11 cellular contexts compared by ENCODE assay signal in genomic region chr13:24203726-24204295, GRCh38. TPM values are rescaled to one million over a fixed set of nuclear protein-coding genes. Genes with fewer than 3 reads are reported as not detected.
A peak's percentile ranks its signal among the peaks of the same experiment; 100 is the strongest.
DNase-seq lines count a peak whose midpoint lies in the region; ATAC-seq, FAIRE-seq and TF ChIP-seq lines count a peak whose summit lies in the region.
"Had no signal": no experiment of that assay in that cellular context is flagged by ENCODE, and none has a peak within 500 bp of the region (broad histone marks: within the 10 kb centered on the region; RNA-seq: fewer than 3 reads in every experiment).

No MANE protein-coding gene starts in this region.

- H3K4me2 ChIP-seq in IMR-90 (ENCODE audit: low read depth, low read length) (peak overlapping the region; percentile 71), GM12878 (ENCODE audit: control insufficient read depth, insufficient read depth) (no peak overlapping the region)

- H3K9me3 ChIP-seq in IMR-90 (ENCODE audit: control insufficient read depth, insufficient read depth, low read length) (no peaks in the 10 kb centered on the region), GM12878 (replicated peaks; ENCODE audit: control insufficient read depth, insufficient read depth, low read length) (no peaks in the 10 kb centered on the region)

- no peak overlapping the region for H4K91ac ChIP-seq in IMR-90 (ENCODE audit: insufficient read depth, low read depth, low read length)

- peaks cover 16 to 51% of the 10 kb centered on the region in 2 experiments for H3K79me1 ChIP-seq in IMR-90 (ENCODE audit: low read depth in 1 of 2, low read length in 2 of 2)

- no peak overlapping the region for H4K8ac ChIP-seq in IMR-90 (ENCODE audit: low read depth in 2 of 2, low read length in 2 of 2)

- H3K36me3 ChIP-seq in IMR-90 (ENCODE audit: control insufficient read depth, insufficient read depth, low read length) (no peaks in the 10 kb centered on the region), GM12878 (ENCODE audit: control insufficient read depth in 2 of 2, insufficient read depth in 2 of 2, low read length in 1 of 2) (no peaks in the 10 kb centered on the region)

- no peak overlapping the region for H2AK9ac ChIP-seq in IMR-90 (replicated peaks; ENCODE audit: low read depth, low read length, poor library complexity)

- H2BK20ac ChIP-seq in IMR-90 (ENCODE audit: low read depth, low read length): no peak overlapping the region

- no peak overlapping the region for H3K23ac ChIP-seq in IMR-90 (ENCODE audit: low read depth, low read length)

- intact Hi-C loops in IMR-90 (cut with micrococcal nuclease): loop anchor here (5.0 kb wide), 1 partner anchor 42 kb away; the partner anchor contains the start of gene SPATA13
- intact Hi-C loops in GM12878 (cut with micrococcal nuclease; ENCODE audit: unreplicated experiment): no loop called here

- H3K27me3 ChIP-seq in IMR-90 (ENCODE audit: control insufficient read depth, insufficient read depth, low read length) (no peaks in the 10 kb centered on the region), GM12878 (replicated peaks in 1 of 2; ENCODE audit: control insufficient read depth in 2 of 2, insufficient read depth in 2 of 2, low read length in 1 of 2) (no peaks in the 10 kb centered on the region; a peak in 1 of 4 replicates)

- no CpG with 5 or more reads among the region's 2 CpGs for WGBS in IMR-90 (ENCODE audit: extremely low coverage in 2 of 2, insufficient read length in 1 of 2), 2 experiments
- 0% methylated on average over 2 of the region's 2 CpGs for WGBS in GM12878 (ENCODE audit: insufficient coverage, insufficient replicate concordance, low lambda C conversion rate, missing lambda C conversion rate)

- no peak overlapping the region for H2AK5ac ChIP-seq in IMR-90 (ENCODE audit: low read depth, low read length)

- H3K36me3 Mint-ChIP-seq in stimulated activated effector memory CD8-positive, alpha-beta T cell treated with anti-CD3 and anti-CD28 coated beads, Interleukin-12 subunit alpha, Interleukin-12 subunit beta, amount 100 ng/mL, for 72 hours: no peaks in the 10 kb centered on the region

- ATAC-seq in IMR-90 (ENCODE audit: low read depth) (peak; percentile 79), GM12878 (peak; percentile 33; the same call in 2 of the 3 replicates), GM18505 (IDR thresholded peaks at IDR 0.05; ENCODE audit: unreplicated experiment) (no peak), HG03460 (IDR thresholded peaks at IDR 0.05; ENCODE audit: unreplicated experiment) (no peak)
- peak; percentile 83 for ATAC-seq in stimulated activated effector memory CD8-positive, alpha-beta T cell treated with anti-CD3 and anti-CD28 coated beads, Interleukin-12 subunit alpha, Interleukin-12 subunit beta, amount 100 ng/mL, for 72 hours

- dilution Hi-C loops in IMR-90 (cut with HindIII; ENCODE audit: low sequenced_read_pairs, unreplicated experiment): no loop called here

- RAD21 ChIA-PET in GM12878 (lab: Charles Lee; ENCODE audit: unreplicated experiment): interaction anchor here (1.0 to 1.1 kb wide), 3 partner anchors 12 to 76 kb away, joined by 3 read pairs; no protein-coding TSS in a partner anchor

- no peaks in the 10 kb centered on the region for H3K79me2 ChIP-seq in GM12878 (ENCODE audit: control insufficient read depth, insufficient read depth, low read length)

- peaks cover 4% of the 10 kb centered on the region for H3K9me1 ChIP-seq in IMR-90 (ENCODE audit: insufficient read depth, low read length)

- no peak overlapping the region for H3K27ac Mint-ChIP-seq in stimulated activated effector memory CD8-positive, alpha-beta T cell treated with anti-CD3 and anti-CD28 coated beads, Interleukin-12 subunit alpha, Interleukin-12 subunit beta, amount 100 ng/mL, for 72 hours
- H3K27ac Mint-ChIP-seq: progenitor cell of endocrine pancreas had no signal

- no peak overlapping the region for H3K18ac ChIP-seq in IMR-90 (ENCODE audit: low read depth, low read length)

- no peak overlapping the region for H3K4me3 ChIP-seq in IMR-90 (ENCODE audit: insufficient read depth, low read depth, low read length)
- no peak overlapping the region for H3K4me3 ChIP-seq in GM12878

- H4K20me1 ChIP-seq in IMR-90 (ENCODE audit: insufficient read depth, low read length): peaks cover 17% of the 10 kb centered on the region
- no peaks in the 10 kb centered on the region for H4K20me1 ChIP-seq in GM12878 (ENCODE audit: control insufficient read depth, insufficient read depth)

- H2BK120ac ChIP-seq in IMR-90 (ENCODE audit: low read depth, low read length): no peak overlapping the region

- H3K4me1 Mint-ChIP-seq in stimulated activated effector memory CD8-positive, alpha-beta T cell treated with anti-CD3 and anti-CD28 coated beads, Interleukin-12 subunit alpha, Interleukin-12 subunit beta, amount 100 ng/mL, for 72 hours: peaks cover 39% of the 10 kb centered on the region

- TF ChIP-seq RAD21 in IMR-90 (IDR thresholded peaks at IDR 0.05; ENCODE audit: low read length) (no peak), GM12878 (IDR thresholded peaks at IDR 0.05; ENCODE audit: insufficient read depth, low read depth, low read length) (no peak)

- TF ChIP-seq CTCF in IMR-90 (conservative IDR thresholded peaks at IDR 0.05; ENCODE audit: low read depth, low read length): no peak
- TF ChIP-seq CTCF in GM12878 (IDR thresholded peaks at IDR 0.05 in 2 of 3, conservative IDR thresholded peaks at IDR 0.05 in 1 of 3; ENCODE audit: control insufficient read depth in 2 of 3, extremely low read depth in 1 of 3, insufficient read depth in 1 of 3, low read depth in 3 of 3, low read length in 3 of 3): no peak

- no peak for FAIRE-seq in GM12878 (lab: Jason Lieb, UNC)

- H3K9ac ChIP-seq in IMR-90 (ENCODE audit: low read depth, low read length) (no peak overlapping the region), GM12878 (ENCODE audit: control insufficient read depth, insufficient read depth, low read length) (no peak overlapping the region)

- no peak for TF ChIP-seq EP300 in GM12878 (IDR thresholded peaks at IDR 0.05; ENCODE audit: borderline replicate concordance in 1 of 2, control insufficient read depth in 1 of 2, low read depth in 2 of 2, low read length in 2 of 2)

- no peak overlapping the region for H4K5ac ChIP-seq in IMR-90 (ENCODE audit: low read depth, low read length)

- SMC1A ChIA-PET in GM12878 (lab: Charles Lee; ENCODE audit: uncharacterized antibody, unreplicated experiment): interaction anchor here (0.6 to 1.4 kb wide), 5 partner anchors 11 to 271 kb away, joined by 3 to 4 read pairs (median 3); no protein-coding TSS in a partner anchor

- H3K27ac ChIP-seq in IMR-90 (ENCODE audit: insufficient read depth, low read length) (no peak overlapping the region), GM12878 (ENCODE audit: control insufficient read depth, insufficient read depth) (no peak overlapping the region)

- H2BK5ac ChIP-seq in IMR-90 (ENCODE audit: low read depth, low read length, poor library complexity, severe bottlenecking): no peak overlapping the region

- H2AFZ ChIP-seq in IMR-90 (replicated peaks; ENCODE audit: low read length, poor library complexity): no peak overlapping the region
- H2AFZ ChIP-seq in GM12878 (ENCODE audit: control insufficient read depth, low read depth, low read length): no peak overlapping the region

- H3K4me1 ChIP-seq in IMR-90 (ENCODE audit: control insufficient read depth, insufficient read depth, low read length) (peaks cover 4% of the 10 kb centered on the region), GM12878 (ENCODE audit: control insufficient read depth, insufficient read depth, low read length) (no peaks in the 10 kb centered on the region)

- peak; percentile 28 for DNase-seq in activated gamma-delta T cell treated with Interleukin-2 at 50 U/mL for 16 hours
- no peak for DNase-seq in activated gamma-delta T cell (lab: John Stamatoyannopoulos, UW)
- peak; percentile 50 for DNase-seq in IMR-90
- no peak for DNase-seq in GM12878 (ENCODE audit: low read depth, low spot score)
- DNase-seq in stimulated activated effector memory CD8-positive, alpha-beta T cell treated with anti-CD3 and anti-CD28 coated beads, Interleukin-12 subunit alpha, Interleukin-12 subunit beta, amount 100 ng/mL, for 72 hours (ENCODE audit: low spot score in 2 of 2): no peak
- no peak for DNase-seq in NCI-H2081 treated with DMSO at 0.1 percent for 48 hours (lab: John Stamatoyannopoulos, UW)
- DNase-seq: NCI-H2107, T1000 had no signal

- peak overlapping the region; percentile 16 for H3K4me3 Mint-ChIP-seq in stimulated activated effector memory CD8-positive, alpha-beta T cell treated with anti-CD3 and anti-CD28 coated beads, Interleukin-12 subunit alpha, Interleukin-12 subunit beta, amount 100 ng/mL, for 72 hours

- no peak overlapping the region for H3K14ac ChIP-seq in IMR-90 (replicated peaks; ENCODE audit: low read depth, low read length)

- H3K9me3 Mint-ChIP-seq in stimulated activated effector memory CD8-positive, alpha-beta T cell treated with anti-CD3 and anti-CD28 coated beads, Interleukin-12 subunit alpha, Interleukin-12 subunit beta, amount 100 ng/mL, for 72 hours: no peaks in the 10 kb centered on the region

- H3K56ac ChIP-seq in IMR-90 (ENCODE audit: extremely low read depth, insufficient read depth, low read length): no peak overlapping the region

- H2BK15ac ChIP-seq in IMR-90 (ENCODE audit: low read depth, low read length): no peak overlapping the region

- TF ChIP-seq POLR2A in IMR-90 (IDR thresholded peaks at IDR 0.05; ENCODE audit: low read depth, low read length) (no peak), GM12878 (IDR thresholded peaks at IDR 0.05; ENCODE audit: low read depth, low read length) (no peak), GM18505 (IDR thresholded peaks at IDR 0.05; ENCODE audit: borderline replicate concordance, extremely low read depth, insufficient read depth, insufficient read length) (no peak)

- BruUV-seq in IMR-90 (replicated peaks; lab: Mats Ljungman, UMichigan) (no TSS peak), GM12878 (replicated peaks; lab: Mats Ljungman, UMichigan) (no TSS peak)

- CTCF ChIA-PET in IMR-90 (lab: Yijun Ruan, JAX): interaction anchor here (1.1 kb wide), 1 partner anchor 25 kb away, joined by 4 read pairs; no protein-coding TSS in a partner anchor
- CTCF ChIA-PET in GM12878 (lab: Yijun Ruan, JAX): interaction anchor here (0.7 to 1.4 kb wide), 4 partner anchors 9 to 63 kb away, joined by 3 read pairs; no protein-coding TSS in a partner anchor

- H3K4ac ChIP-seq in IMR-90 (ENCODE audit: low read depth, low read length): no peak overlapping the region

- in situ Hi-C loops in IMR-90 (cut with MboI; ENCODE audit: low sequenced_read_pairs) (no loop called here), GM12878 (cut with MboI) (no loop called here)

- POLR2A ChIA-PET in IMR-90 (lab: Charles Lee; ENCODE audit: unreplicated experiment) (no interaction called here), GM12878 (lab: Charles Lee) (no interaction called here)

RNA-seq across cellular contexts. Expression of gene SPATA13, which starts 43.3 kb away (rescaled TPM):
- total RNA-seq in IMR-90 (2012; rRNA removed) (11.4 and 12.5 TPM in 2 replicates), GM12878 (2014; rRNA removed) (11.1 and 12.2 TPM in 2 replicates), GM12878 (2014; rRNA removed; fragmentation: Illumina TruSeq; extraction: Trizol) (10.1 and 10.5 TPM in 2 replicates), GM12878 (2021) (10.3 and 10.7 TPM in 2 replicates)
- polyA plus RNA-seq in IMR-90 (2012; rRNA removed) (8.4 and 10.5 TPM in 2 replicates), GM12878 (2011; rRNA removed) (10.9 and 11.7 TPM in 2 replicates), GM12878 (2014; fragmentation: Illumina TruSeq; extraction: Trizol) (10.9 and 11.7 TPM in 2 replicates), GM12878 (2014; fragmentation: Nextera tagmentation; extraction: Ambion mirVana) (1 to 10 TPM; 2.4 to 2.7 TPM), GM12878 (2014; rRNA removed) (10.2 and 10.6 TPM in 2 replicates), GM12878 (2016; fragmentation: Nextera tagmentation; extraction: Ambion mirVana) (1 to 10 TPM; 5.4 to 5.5 TPM)
- polyA plus RNA-seq in IMR-90 (2012; cell fraction: cytosol; rRNA removed): 4.7 and 5.1 TPM in 2 replicates
- 28.6 and 38.1 TPM in 2 replicates for polyA plus RNA-seq in IMR-90 (2012; cell fraction: nucleus; rRNA removed; ENCODE audit: low replicate concordance)
- total RNA-seq in GM12878 (2013; cell fraction: nucleolus; rRNA removed): 25.9 and 31.1 TPM in 2 replicates
- polyA plus RNA-seq in GM12878 (2011; ENCODE audit: low read depth): 4.2 TPM
- polyA plus RNA-seq in GM12878 (2011; cell fraction: cytosol; rRNA removed): 7.1 and 8.5 TPM in 2 replicates
- 9.4 and 10.8 TPM in 2 replicates for polyA plus RNA-seq in GM12878 (2011; cell fraction: nucleus; rRNA removed)
- 5.1 and 7.6 TPM in 2 replicates for polyA plus RNA-seq in GM12878 (2012)
- 16.5 and 20.6 TPM in 2 replicates for polyA minus RNA-seq in GM12878 (2011; rRNA and poly(A)+ RNA removed)
- 5.6 and 6.3 TPM in 2 replicates for polyA minus RNA-seq in GM12878 (2011; cell fraction: cytosol; rRNA and poly(A)+ RNA removed)
- 8.5 and 13.2 TPM in 2 replicates for polyA minus RNA-seq in GM12878 (2011; cell fraction: nucleus; rRNA and poly(A)+ RNA removed)

Comparison
In these comparisons a context has a peak if more than half of its experiments do, and no peak if none do; other contexts are left out.
1. DNase-seq: peak in activated gamma-delta T cell treated with Interleukin-2 at 50 U/mL for 16 hours (single experiment) and IMR-90 (single experiment); none in activated gamma-delta T cell (single experiment), GM12878 (single experiment), stimulated activated effector memory CD8-positive, alpha-beta T cell treated with anti-CD3 and anti-CD28 coated beads, Interleukin-12 subunit alpha, Interleukin-12 subunit beta, amount 100 ng/mL, for 72 hours (0 of 2) and NCI-H2081 treated with DMSO at 0.1 percent for 48 hours (single experiment).
2. ATAC-seq: peak in IMR-90 (single experiment), GM12878 (single experiment) and stimulated activated effector memory CD8-positive, alpha-beta T cell treated with anti-CD3 and anti-CD28 coated beads, Interleukin-12 subunit alpha, Interleukin-12 subunit beta, amount 100 ng/mL, for 72 hours (single experiment); none in GM18505 (single experiment) and HG03460 (single experiment).